ENCODE assay signal across 1 cellular context in genomic region chr10:114332301-114332797, GRCh38.
TF ChIP-seq lines count a peak whose summit lies in the region.

No MANE protein-coding gene starts in this region.

TF ChIP-seq in SK-N-SH treated with all-trans-retinoic acid at 6 μM for 48 hours, 23 proteins besides CTCF, POLR2A, EP300 and RAD21:
- TF ChIP-seq GLIS3 (CRISPR knock-in tag; IDR thresholded peaks at IDR 0.05) (no peak), ZC3H10 (CRISPR knock-in tag; IDR thresholded peaks at IDR 0.05) (no peak), ZFP3 (CRISPR knock-in tag; IDR thresholded peaks at IDR 0.05) (no peak), TCF4 (CRISPR knock-in tag; IDR thresholded peaks at IDR 0.05; ENCODE audit: borderline replicate concordance) (no peak), ZNF8 (CRISPR knock-in tag; IDR thresholded peaks at IDR 0.05) (no peak)
TF ChIP-seq in SK-N-SH treated with all-trans-retinoic acid at 6 μM for 48 hours: peak in this region for 0.
